In the genomic region with DNA sequence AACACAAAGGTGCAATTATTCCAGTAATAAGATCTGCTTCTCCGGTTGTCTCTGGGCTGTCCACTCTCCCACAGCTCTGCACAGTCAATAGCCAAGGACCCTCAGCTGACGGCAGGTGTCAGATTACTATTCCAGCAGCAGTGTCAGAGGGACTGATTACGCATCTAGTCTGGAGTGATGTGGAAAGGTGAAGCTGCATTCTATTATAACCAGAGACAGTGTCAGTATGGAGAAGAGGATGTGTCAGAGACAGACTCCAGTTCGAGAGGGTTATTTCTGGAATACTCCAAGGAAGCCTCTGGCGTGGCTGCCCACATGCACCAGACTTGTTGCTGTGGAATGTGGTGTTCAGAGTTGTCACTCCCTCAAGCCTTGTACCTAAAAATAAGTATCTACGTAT, we compare ENCODE assay signal across 10 cellular contexts.
DNase-seq lines count a peak whose midpoint lies in the region; ATAC-seq and TF ChIP-seq lines count a peak whose summit lies in the region.
"Had no signal": no experiment of that assay in that cellular context is flagged by ENCODE, and none has a peak within 500 bp of the region (broad histone marks: within the 10 kb centered on the region; RNA-seq: fewer than 3 reads in every experiment).

No MANE protein-coding gene starts in this region.

- no peaks in the 10 kb centered on the region for H3K36me3 ChIP-seq in kidney epithelial cell (ENCODE audit: control insufficient read depth, insufficient read depth, low read length)

- no peaks in the 10 kb centered on the region for H3K27me3 ChIP-seq in kidney epithelial cell (ENCODE audit: control insufficient read depth, insufficient read depth, low read length)

- no peak overlapping the region for H3K4me3 ChIP-seq in kidney epithelial cell (ENCODE audit: low read depth, low read length)
- H3K4me3 ChIP-seq: K562, lung had no signal

- peak; percentile 55 for DNase-seq in AG20443 (ENCODE audit: low spot score)
- DNase-seq in NCI-H1105 treated with DMSO at 0.1 percent for 48 hours (lab: John Stamatoyannopoulos, UW) = peak; percentile 63
- peak; percentile 39 for DNase-seq in amniotic epithelial cell (ENCODE audit: low read depth)
- DNase-seq in kidney epithelial cell (ENCODE audit: low read depth) = peak; percentile 54
- no peak for DNase-seq in T-helper 2 cell
- DNase-seq in activated naive CD4-positive, alpha-beta T cell treated with anti-CD3 and anti-CD28 coated beads, Interleukin-2, amount 50 U/mL, for 16 hours = no peak

- TF ChIP-seq CTCF in kidney epithelial cell (IDR thresholded peaks at IDR 0.05; ENCODE audit: insufficient read depth, low read length, poor library complexity, severe bottlenecking) = no peak

- no peak for ATAC-seq in HG02759 (IDR thresholded peaks at IDR 0.05; ENCODE audit: unreplicated experiment)
- ATAC-seq in HG03280 (IDR thresholded peaks at IDR 0.05; ENCODE audit: unreplicated experiment) = no peak
- ATAC-seq: K562 had no signal

Comparison
In these comparisons a context has a peak if more than half of its experiments do, and no peak if none do; other contexts are left out.
1. DNase-seq: peak in AG20443 (single experiment), NCI-H1105 treated with DMSO at 0.1 percent for 48 hours (single experiment), amniotic epithelial cell (single experiment) and kidney epithelial cell (single experiment); none in T-helper 2 cell (0 of 5) and activated naive CD4-positive, alpha-beta T cell treated with anti-CD3 and anti-CD28 coated beads, Interleukin-2, amount 50 U/mL, for 16 hours (single experiment).